In the genomic region with DNA sequence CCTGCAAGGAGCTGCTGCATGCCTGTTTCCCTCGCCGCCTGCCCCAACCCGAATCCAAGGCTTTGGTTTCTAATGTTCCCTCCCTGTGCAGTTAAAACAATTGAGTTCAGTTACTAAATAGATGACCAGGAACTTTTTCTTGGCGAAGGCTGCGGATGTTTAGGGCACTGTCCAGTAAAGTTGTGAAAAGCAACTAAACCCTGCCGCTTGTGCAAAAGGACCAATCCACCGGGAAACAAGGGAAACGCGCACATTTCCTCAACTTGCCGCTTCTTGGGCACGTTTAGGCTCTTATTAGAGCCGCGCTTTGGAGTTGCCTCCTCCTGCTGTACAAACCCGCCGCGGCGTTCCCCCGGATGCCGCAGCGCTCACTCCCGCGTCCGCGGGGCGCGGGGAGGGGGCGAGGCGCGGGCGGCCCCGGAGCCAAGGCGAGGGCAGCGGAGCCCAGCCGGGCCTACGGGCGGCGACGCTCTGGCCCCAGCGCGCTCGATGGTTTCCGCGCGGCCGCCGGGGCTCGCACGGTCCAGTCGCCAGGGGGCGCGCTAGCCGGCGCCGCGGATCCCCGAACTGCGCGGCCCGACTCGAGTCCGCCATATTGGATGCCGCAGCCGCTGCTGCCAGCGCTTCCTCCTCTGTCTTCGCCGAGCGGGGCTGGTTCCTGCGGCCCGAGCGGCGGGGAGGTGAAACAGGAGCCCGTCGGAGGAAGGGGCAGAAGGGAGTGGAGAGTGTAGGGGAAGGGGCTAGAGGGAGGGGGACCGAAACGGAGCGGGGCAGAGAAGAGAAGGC, we compare ENCODE assay signal across 1 cellular context.
TF ChIP-seq lines count a peak whose summit lies in the region.

SCAF8 (plus strand) TSS at position 593 of the 786 bp plus-strand sequence. CDS start 485 bp downstream, outside the sequence.

TF ChIP-seq in HepG2, 621 proteins besides CTCF, POLR2A, EP300 and RAD21 (continued from another document and continues in another):
- TF ChIP-seq ZHX1 (CRISPR knock-in tag; IDR thresholded peaks at IDR 0.05; ENCODE audit: low read depth) (peak; percentile 83; the same call in 1 of the 2 replicates), SRSF4 (IDR thresholded peaks at IDR 0.05; ENCODE audit: low read depth, low read length, poor library complexity, severe bottlenecking) (no peak), ZNF468 (CRISPR knock-in tag; IDR thresholded peaks at IDR 0.05) (no peak), PATZ1 (CRISPR knock-in tag; IDR thresholded peaks at IDR 0.05) (peak; percentile 43; the same call in 1 of the 2 replicates), CREM (IDR thresholded peaks at IDR 0.05) (no peak), CREM (CRISPR knock-in tag; IDR thresholded peaks at IDR 0.05) (no peak), SMC3 (IDR thresholded peaks at IDR 0.05; ENCODE audit: low read length) (no peak), RBM22 (optimal IDR thresholded peaks at IDR 0.05; ENCODE audit: low read length) (no peak), GPN1 (CRISPR knock-in tag; IDR thresholded peaks at IDR 0.05; ENCODE audit: borderline replicate concordance) (no peak), KDM3A (CRISPR knock-in tag; IDR thresholded peaks at IDR 0.05; ENCODE audit: low read depth) (peak; percentile 2; the same call in 1 of the 2 replicates), ZNF343 (CRISPR knock-in tag; IDR thresholded peaks at IDR 0.05) (no peak; the same call in none of the 2 replicates), CAMTA2 (CRISPR knock-in tag; IDR thresholded peaks at IDR 0.05; ENCODE audit: borderline replicate concordance) (peak; percentile 66; the same call in 1 of the 2 replicates), SNAPC4 (CRISPR knock-in tag; IDR thresholded peaks at IDR 0.05) (no peak), POGZ (CRISPR knock-in tag; IDR thresholded peaks at IDR 0.05) (peak; percentile 70; the same call in 1 of the 2 replicates), TMF1 (CRISPR knock-in tag; IDR thresholded peaks at IDR 0.05; ENCODE audit: low read depth) (peak; percentile 83; the same call in 1 of the 2 replicates), ZNF326 (CRISPR knock-in tag; IDR thresholded peaks at IDR 0.05; ENCODE audit: borderline replicate concordance) (no peak), FUBP1 (CRISPR knock-in tag; IDR thresholded peaks at IDR 0.05; ENCODE audit: borderline replicate concordance) (no peak), ZNF337 (CRISPR knock-in tag; IDR thresholded peaks at IDR 0.05; ENCODE audit: borderline replicate concordance, low read depth) (0 out of 2 replicates have a peak, but pooled peaks have one; percentile 54), NR2C2 (CRISPR knock-in tag; IDR thresholded peaks at IDR 0.05; ENCODE audit: borderline replicate concordance) (0 out of 2 replicates have a peak, but pooled peaks have one; percentile 44), ZNF598 (CRISPR knock-in tag; IDR thresholded peaks at IDR 0.05; ENCODE audit: borderline replicate concordance) (no peak; the same call in 1 of the 2 replicates), SAP130 (CRISPR knock-in tag; IDR thresholded peaks at IDR 0.05; ENCODE audit: low read depth) (no peak; the same call in 1 of the 2 replicates), ZNF180 (CRISPR knock-in tag; IDR thresholded peaks at IDR 0.05; ENCODE audit: borderline replicate concordance, low read depth) (no peak), ZC3H13 (CRISPR knock-in tag; IDR thresholded peaks at IDR 0.05) (no peak; the same call in 1 of the 2 replicates), SP1 (IDR thresholded peaks at IDR 0.05) (no peak), SP1 (CRISPR knock-in tag; IDR thresholded peaks at IDR 0.05) (0 out of 2 replicates have a peak, but pooled peaks have one; percentile 26), TCF7L2 (IDR thresholded peaks at IDR 0.05; ENCODE audit: low read depth, low read length) (no peak), PLSCR1 (CRISPR knock-in tag; IDR thresholded peaks at IDR 0.05; ENCODE audit: borderline replicate concordance) (no peak), NR2F1 (CRISPR knock-in tag; IDR thresholded peaks at IDR 0.05) (no peak), SUZ12 (IDR thresholded peaks at IDR 0.05; ENCODE audit: low read depth, low read length) (no peak), MTF2 (CRISPR knock-in tag; IDR thresholded peaks at IDR 0.05; ENCODE audit: borderline replicate concordance) (0 out of 2 replicates have a peak, but pooled peaks have one; percentile 80), HNF4G (IDR thresholded peaks at IDR 0.05; ENCODE audit: borderline replicate concordance, low read depth, low read length) (no peak), HNF4G (CRISPR knock-in tag; IDR thresholded peaks at IDR 0.05; ENCODE audit: borderline replicate concordance, low read depth) (no peak)
- TF ChIP-seq, protein P1, sequence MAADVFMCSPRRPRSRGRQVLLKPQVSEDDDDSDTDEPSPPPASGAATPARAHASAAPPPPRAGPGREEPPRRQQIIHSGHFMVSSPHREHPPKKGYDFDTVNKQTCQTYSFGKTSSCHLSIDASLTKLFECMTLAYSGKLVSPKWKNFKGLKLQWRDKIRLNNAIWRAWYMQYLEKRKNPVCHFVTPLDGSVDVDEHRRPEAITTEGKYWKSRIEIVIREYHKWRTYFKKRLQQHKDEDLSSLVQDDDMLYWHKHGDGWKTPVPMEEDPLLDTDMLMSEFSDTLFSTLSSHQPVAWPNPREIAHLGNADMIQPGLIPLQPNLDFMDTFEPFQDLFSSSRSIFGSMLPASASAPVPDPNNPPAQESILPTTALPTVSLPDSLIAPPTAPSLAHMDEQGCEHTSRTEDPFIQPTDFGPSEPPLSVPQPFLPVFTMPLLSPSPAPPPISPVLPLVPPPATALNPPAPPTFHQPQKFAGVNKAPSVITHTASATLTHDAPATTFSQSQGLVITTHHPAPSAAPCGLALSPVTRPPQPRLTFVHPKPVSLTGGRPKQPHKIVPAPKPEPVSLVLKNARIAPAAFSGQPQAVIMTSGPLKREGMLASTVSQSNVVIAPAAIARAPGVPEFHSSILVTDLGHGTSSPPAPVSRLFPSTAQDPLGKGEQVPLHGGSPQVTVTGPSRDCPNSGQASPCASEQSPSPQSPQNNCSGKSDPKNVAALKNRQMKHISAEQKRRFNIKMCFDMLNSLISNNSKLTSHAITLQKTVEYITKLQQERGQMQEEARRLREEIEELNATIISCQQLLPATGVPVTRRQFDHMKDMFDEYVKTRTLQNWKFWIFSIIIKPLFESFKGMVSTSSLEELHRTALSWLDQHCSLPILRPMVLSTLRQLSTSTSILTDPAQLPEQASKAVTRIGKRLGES (CRISPR knock-in tag; IDR thresholded peaks at IDR 0.05; ENCODE audit: borderline replicate concordance), result no peak
- TF ChIP-seq, protein P2, sequence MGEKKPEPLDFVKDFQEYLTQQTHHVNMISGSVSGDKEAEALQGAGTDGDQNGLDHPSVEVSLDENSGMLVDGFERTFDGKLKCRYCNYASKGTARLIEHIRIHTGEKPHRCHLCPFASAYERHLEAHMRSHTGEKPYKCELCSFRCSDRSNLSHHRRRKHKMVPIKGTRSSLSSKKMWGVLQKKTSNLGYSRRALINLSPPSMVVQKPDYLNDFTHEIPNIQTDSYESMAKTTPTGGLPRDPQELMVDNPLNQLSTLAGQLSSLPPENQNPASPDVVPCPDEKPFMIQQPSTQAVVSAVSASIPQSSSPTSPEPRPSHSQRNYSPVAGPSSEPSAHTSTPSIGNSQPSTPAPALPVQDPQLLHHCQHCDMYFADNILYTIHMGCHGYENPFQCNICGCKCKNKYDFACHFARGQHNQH (CRISPR knock-in tag; IDR thresholded peaks at IDR 0.05), result no peak
- TF ChIP-seq, protein P3, sequence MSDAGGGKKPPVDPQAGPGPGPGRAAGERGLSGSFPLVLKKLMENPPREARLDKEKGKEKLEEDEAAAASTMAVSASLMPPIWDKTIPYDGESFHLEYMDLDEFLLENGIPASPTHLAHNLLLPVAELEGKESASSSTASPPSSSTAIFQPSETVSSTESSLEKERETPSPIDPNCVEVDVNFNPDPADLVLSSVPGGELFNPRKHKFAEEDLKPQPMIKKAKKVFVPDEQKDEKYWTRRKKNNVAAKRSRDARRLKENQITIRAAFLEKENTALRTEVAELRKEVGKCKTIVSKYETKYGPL (CRISPR knock-in tag; IDR thresholded peaks at IDR 0.05), result 0 out of 2 replicates have a peak, but pooled peaks have one; percentile 30
- TF ChIP-seq, protein P4, sequence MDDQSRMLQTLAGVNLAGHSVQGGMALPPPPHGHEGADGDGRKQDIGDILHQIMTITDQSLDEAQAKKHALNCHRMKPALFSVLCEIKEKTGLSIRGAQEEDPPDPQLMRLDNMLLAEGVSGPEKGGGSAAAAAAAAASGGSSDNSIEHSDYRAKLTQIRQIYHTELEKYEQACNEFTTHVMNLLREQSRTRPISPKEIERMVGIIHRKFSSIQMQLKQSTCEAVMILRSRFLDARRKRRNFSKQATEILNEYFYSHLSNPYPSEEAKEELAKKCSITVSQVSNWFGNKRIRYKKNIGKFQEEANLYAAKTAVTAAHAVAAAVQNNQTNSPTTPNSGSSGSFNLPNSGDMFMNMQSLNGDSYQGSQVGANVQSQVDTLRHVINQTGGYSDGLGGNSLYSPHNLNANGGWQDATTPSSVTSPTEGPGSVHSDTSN (CRISPR knock-in tag; IDR thresholded peaks at IDR 0.05; ENCODE audit: borderline replicate concordance), result no peak
